8 cellular contexts compared by ENCODE assay signal in genomic region chr20:57391439-57392129, GRCh38. TPM values are rescaled to one million over a fixed set of nuclear protein-coding genes. Genes with fewer than 3 reads are reported as not detected.
DNase-seq lines count a peak whose midpoint lies in the region; ATAC-seq, FAIRE-seq and TF ChIP-seq lines count a peak whose summit lies in the region.

No MANE protein-coding gene starts in this region.

- H3K27me3 ChIP-seq in Loucy (ENCODE audit: insufficient read depth, low read length, poor library complexity, severe bottlenecking) (no peaks in the 10 kb centered on the region), adipocyte (replicated peaks; ENCODE audit: control insufficient read depth, insufficient read depth, low read length) (no peaks in the 10 kb centered on the region), keratinocyte (ENCODE audit: control insufficient read depth, extremely low read depth, insufficient read depth, low read length) (no peaks in the 10 kb centered on the region)

- H3K4me1 ChIP-seq in Loucy (ENCODE audit: insufficient read depth, low read length, poor library complexity, severe bottlenecking) (peaks cover 40% of the 10 kb centered on the region), adipocyte (ENCODE audit: control insufficient read depth, insufficient read depth, low read length) (peaks cover 47% of the 10 kb centered on the region), keratinocyte (ENCODE audit: control insufficient read depth, extremely low read depth, insufficient read depth, low read length) (peaks cover 21% of the 10 kb centered on the region)

- peaks cover 49% of the 10 kb centered on the region for H4K20me1 ChIP-seq in Loucy (ENCODE audit: insufficient read depth, low read length, poor library complexity, severe bottlenecking)
- H4K20me1 ChIP-seq in keratinocyte (ENCODE audit: control insufficient read depth, extremely low read depth, insufficient read depth, low read length), result no peaks in the 10 kb centered on the region

- TF ChIP-seq CTCF in Loucy (conservative IDR thresholded peaks at IDR 0.05; ENCODE audit: low read length) (no peak), keratinocyte (optimal IDR thresholded peaks at IDR 0.05 in 1 of 3, IDR thresholded peaks at IDR 0.05 in 1 of 3, conservative IDR thresholded peaks at IDR 0.05 in 1 of 3; ENCODE audit: extremely low read depth in 1 of 3, insufficient read depth in 2 of 3, low read length in 3 of 3) (no peak)

- H3K79me2 ChIP-seq in Loucy (ENCODE audit: insufficient read depth, low read length), result peaks cover 51% of the 10 kb centered on the region
- no peaks in the 10 kb centered on the region for H3K79me2 ChIP-seq in keratinocyte (ENCODE audit: control insufficient read depth, insufficient read depth, low read length)

- H3K36me3 ChIP-seq in Loucy (ENCODE audit: insufficient read depth, low read length) (peaks cover 17% of the 10 kb centered on the region; the same call in 1 of the 2 replicates), adipocyte (ENCODE audit: control insufficient read depth, insufficient read depth, low read length, severe bottlenecking) (peaks cover 10% of the 10 kb centered on the region), keratinocyte (ENCODE audit: control insufficient read depth in 2 of 2, extremely low read depth in 1 of 2, insufficient read depth in 2 of 2, low read length in 2 of 2) (peaks cover 2 to 6% of the 10 kb centered on the region in 2 experiments)

- DNase-seq in ELR (ENCODE audit: low read depth) (peak; percentile 22), adipocyte (ENCODE audit: low read depth) (peak; percentile 44), keratinocyte (ENCODE audit: low read depth, low spot score) (no peak), AG08395 (ENCODE audit: low spot score) (no peak), middle frontal gyrus (ENCODE audit: extremely low spot score, low spot score) (no peak)
- peak; percentile 37 for DNase-seq in stimulated activated naive CD8-positive, alpha-beta T cell treated with anti-CD3 and anti-CD28 coated beads, Interleukin-15, Interleukin-2, amounts not matched to agents 100 U/mL and 50 U/mL, for 24 hours

- peak overlapping the region; percentile 87 for H3K4me3 ChIP-seq in Loucy (ENCODE audit: low read length, poor library complexity, severe bottlenecking)
- H3K4me3 ChIP-seq in adipocyte (ENCODE audit: low read length), result peak overlapping the region; percentile 86
- peak overlapping the region; percentile 51 to 64 (median 62) for H3K4me3 ChIP-seq in keratinocyte (ENCODE audit: control insufficient read depth in 2 of 3, extremely low read depth in 1 of 3, insufficient read depth in 2 of 3, low read depth in 1 of 3, low read length in 3 of 3)

- H3K9ac ChIP-seq in Loucy (ENCODE audit: low read depth, low read length, poor library complexity, severe bottlenecking) (peak overlapping the region; percentile 87), adipocyte (ENCODE audit: low read length) (peak overlapping the region; percentile 83), keratinocyte (ENCODE audit: control insufficient read depth, extremely low read depth, insufficient read depth, low read length) (peak overlapping the region; percentile 56)

- ATAC-seq in GM21526 (IDR thresholded peaks at IDR 0.05; ENCODE audit: low FRiP score, unreplicated experiment), result peak; percentile 19
- ATAC-seq in stimulated activated naive CD8-positive, alpha-beta T cell treated with anti-CD3 and anti-CD28 coated beads, Interleukin-15, Interleukin-2, amounts not matched to agents 100 U/mL and 50 U/mL, for 24 hours, result no peak

- no peaks in the 10 kb centered on the region for H3K9me3 ChIP-seq in Loucy (ENCODE audit: insufficient read depth, low read depth, low read length)
- H3K9me3 ChIP-seq in adipocyte (ENCODE audit: control insufficient read depth, low read length), result no peaks in the 10 kb centered on the region
- H3K9me3 ChIP-seq in keratinocyte (ENCODE audit: control insufficient read depth, low read depth, low read length), result no peaks in the 10 kb centered on the region

- FAIRE-seq in keratinocyte (lab: Jason Lieb, UNC), result no peak

- dilution Hi-C loops in keratinocyte (cut with MboI; ENCODE audit: extremely low pct_ligation_motif_present, low sequenced_read_pairs), result no loop called here

- H2AFZ ChIP-seq in Loucy (ENCODE audit: low read length) (no peak overlapping the region), keratinocyte (ENCODE audit: control insufficient read depth, low read length) (peak overlapping the region; percentile 70)

- H3K27ac ChIP-seq in keratinocyte (ENCODE audit: control insufficient read depth, insufficient read depth, low read length), result no peak overlapping the region

- H3K4me2 ChIP-seq in Loucy (ENCODE audit: low read depth, low read length, poor library complexity, severe bottlenecking) (peak overlapping the region; percentile 98), keratinocyte (ENCODE audit: control insufficient read depth, extremely low read depth, insufficient read depth, low read depth, low read length) (peak overlapping the region; percentile 83)

- no peaks in the 10 kb centered on the region for H3K9me2 ChIP-seq in Loucy (replicated peaks; ENCODE audit: low read depth, low read length)

- no peaks in the 10 kb centered on the region for H3K9me1 ChIP-seq in keratinocyte (ENCODE audit: control insufficient read depth, extremely low read depth, insufficient read depth, low read length)

- no peaks in the 10 kb centered on the region for H3F3A ChIP-seq in Loucy (ENCODE audit: low read depth)

RNA-seq across cellular contexts. Expression of gene RBM38, which starts 0.4 kb away (rescaled TPM):
- 5.1 to 6.7 TPM (median 5.7 TPM) in 3 replicates for polyA plus RNA-seq in keratinocyte
- polyA plus RNA-seq in keratinocyte (2011; ENCODE audit: low read depth), result 1.1 TPM
- polyA plus RNA-seq in keratinocyte (2011; cell fraction: cytosol; rRNA removed), result 4.3 and 8.2 TPM in 2 replicates
- 5.3 and 7.9 TPM in 2 replicates for polyA plus RNA-seq in keratinocyte (2011; cell fraction: nucleus; rRNA removed)
- 1.9 and 7.4 TPM in 2 replicates for polyA plus RNA-seq in keratinocyte (2012; ENCODE audit: low replicate concordance)
- 3.5 to 4.2 TPM (median 4.1 TPM) in 3 replicates for polyA minus RNA-seq in keratinocyte
- polyA minus RNA-seq in keratinocyte (2011; cell fraction: cytosol; rRNA and poly(A)+ RNA removed), result 18.4 TPM
- polyA minus RNA-seq in keratinocyte (2011; cell fraction: nucleus; rRNA and poly(A)+ RNA removed), result 2.7 and 3.7 TPM in 2 replicates

RNA-seq across cellular contexts. Expression of gene RAE1, which starts 40.5 kb away (rescaled TPM):
- polyA plus RNA-seq in keratinocyte, result 18.7 to 57.4 TPM (median 32.4 TPM) in 3 replicates
- polyA plus RNA-seq in keratinocyte (2011; ENCODE audit: low read depth), result 19.2 TPM
- 37.3 and 49.4 TPM in 2 replicates for polyA plus RNA-seq in keratinocyte (2011; cell fraction: cytosol; rRNA removed)
- polyA plus RNA-seq in keratinocyte (2011; cell fraction: nucleus; rRNA removed), result 89.4 and 97.6 TPM in 2 replicates
- 29.6 and 35.0 TPM in 2 replicates for polyA plus RNA-seq in keratinocyte (2012; ENCODE audit: low replicate concordance)
- polyA minus RNA-seq in keratinocyte, result 12.9 to 42.4 TPM (median 21.6 TPM) in 3 replicates
- 13.6 TPM for polyA minus RNA-seq in keratinocyte (2011; cell fraction: cytosol; rRNA and poly(A)+ RNA removed)
- 23.8 and 42.4 TPM in 2 replicates for polyA minus RNA-seq in keratinocyte (2011; cell fraction: nucleus; rRNA and poly(A)+ RNA removed)

Comparison
In these comparisons a context has a peak if more than half of its experiments do, and no peak if none do; other contexts are left out.
1. DNase-seq: peak in ELR (single experiment), adipocyte (single experiment) and stimulated activated naive CD8-positive, alpha-beta T cell treated with anti-CD3 and anti-CD28 coated beads, Interleukin-15, Interleukin-2, amounts not matched to agents 100 U/mL and 50 U/mL, for 24 hours (single experiment); none in keratinocyte (single experiment), AG08395 (single experiment) and middle frontal gyrus (single experiment).
2. Peak in every context shown above with its lines, with median percentiles within 50 percentile points of each other: H3K4me3 ChIP-seq and H3K9ac ChIP-seq.